Comparison of ENCODE assay signal across 22 cellular contexts in the genomic region with DNA sequence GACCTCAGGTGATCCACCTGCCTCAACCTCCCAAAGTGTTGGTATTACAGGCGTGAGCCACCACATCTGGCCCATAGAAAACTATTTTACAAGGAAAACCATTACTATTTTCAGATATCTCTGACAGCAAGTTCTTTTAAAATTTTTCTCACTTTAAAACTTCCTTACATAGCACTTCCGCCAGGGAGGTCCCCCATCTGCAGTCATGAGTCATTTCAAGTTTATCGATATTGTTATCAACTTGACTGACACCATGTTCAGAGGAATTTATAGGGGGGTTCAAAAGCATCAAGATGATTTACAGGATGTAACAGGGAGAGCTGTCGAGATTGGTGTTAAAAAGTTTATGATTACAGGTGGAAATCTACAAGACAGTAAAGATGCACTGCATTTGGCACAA.
DNase-seq lines count a peak whose midpoint lies in the region; ATAC-seq and TF ChIP-seq lines count a peak whose summit lies in the region.
"Had no signal": no experiment of that assay in that cellular context is flagged by ENCODE, and none has a peak within 500 bp of the region (broad histone marks: within the 10 kb centered on the region; RNA-seq: fewer than 3 reads in every experiment).

No MANE protein-coding gene starts in this region.

- H3K27me3 Mint-ChIP-seq in activated CD4-positive, alpha-beta T cell treated with anti-CD3 and anti-CD28 coated beads for 36 hours = no peaks in the 10 kb centered on the region
- H3K27me3 Mint-ChIP-seq in activated CD4-positive, alpha-beta memory T cell treated with anti-CD3 and anti-CD28 coated beads, Interleukin-2, amount 10 ng/mL, durations not matched to agents 7 days and 5 days = no peaks in the 10 kb centered on the region
- no peaks in the 10 kb centered on the region for H3K27me3 Mint-ChIP-seq in naive thymus-derived CD4-positive, alpha-beta T cell
- no peaks in the 10 kb centered on the region for H3K27me3 Mint-ChIP-seq in glutamatergic neuron (ENCODE audit: unreplicated experiment)

- H3K4me1 ChIP-seq in naive thymus-derived CD4-positive, alpha-beta T cell (ENCODE audit: control insufficient read depth in 2 of 2, insufficient read depth in 2 of 2, low read length in 2 of 2) = peaks cover 39 to 40% of the 10 kb centered on the region in 2 donors
- H3K4me1 ChIP-seq: prostate gland had no signal

- CTCF ChIA-PET in activated CD4-positive, alpha-beta T cell treated with anti-CD3 and anti-CD28 coated beads for 36 hours (lab: Charles Lee) = no interaction called here
- CTCF ChIA-PET in activated CD4-positive, alpha-beta memory T cell treated with anti-CD3 and anti-CD28 coated beads, Interleukin-2, amount 10 ng/mL, durations not matched to agents 7 days and 5 days (lab: Charles Lee) = interaction anchor here (1.3 kb wide), 1 partner anchor 55 kb away, joined by 4 read pairs; no protein-coding TSS in a partner anchor
- CTCF ChIA-PET in naive thymus-derived CD4-positive, alpha-beta T cell (lab: Charles Lee) = no interaction called here

- H3K4me1 Mint-ChIP-seq in activated CD4-positive, alpha-beta T cell treated with anti-CD3 and anti-CD28 coated beads for 36 hours = peaks cover 64% of the 10 kb centered on the region
- peaks cover 66% of the 10 kb centered on the region for H3K4me1 Mint-ChIP-seq in activated CD4-positive, alpha-beta memory T cell treated with anti-CD3 and anti-CD28 coated beads, Interleukin-2, amount 10 ng/mL, durations not matched to agents 7 days and 5 days
- H3K4me1 Mint-ChIP-seq in naive thymus-derived CD4-positive, alpha-beta T cell = peaks cover 43 to 89% (median 73%) of the 10 kb centered on the region in 7 donors
- peaks cover 7% of the 10 kb centered on the region for H3K4me1 Mint-ChIP-seq in glutamatergic neuron (ENCODE audit: low read depth, unreplicated experiment)

- H3K36me3 ChIP-seq in naive thymus-derived CD4-positive, alpha-beta T cell (ENCODE audit: control insufficient read depth in 2 of 3, insufficient read depth in 3 of 3, low read length in 3 of 3) = no peaks in the 10 kb centered on the region
- H3K36me3 ChIP-seq: prostate gland, thoracic aorta had no signal

- H3K9me3 Mint-ChIP-seq in activated CD4-positive, alpha-beta T cell treated with anti-CD3 and anti-CD28 coated beads for 36 hours (ENCODE audit: low read depth) = no peaks in the 10 kb centered on the region
- no peaks in the 10 kb centered on the region for H3K9me3 Mint-ChIP-seq in activated CD4-positive, alpha-beta memory T cell treated with anti-CD3 and anti-CD28 coated beads, Interleukin-2, amount 10 ng/mL, durations not matched to agents 7 days and 5 days
- no peaks in the 10 kb centered on the region for H3K9me3 Mint-ChIP-seq in naive thymus-derived CD4-positive, alpha-beta T cell
- H3K9me3 Mint-ChIP-seq in glutamatergic neuron (ENCODE audit: unreplicated experiment) = peaks cover 3% of the 10 kb centered on the region
- H3K9me3 Mint-ChIP-seq: nephron progenitor cell had no signal

- no peak for TF ChIP-seq CTCF in glutamatergic neuron (IDR thresholded peaks at IDR 0.05; ENCODE audit: partially characterized antibody, unreplicated experiment)

- intact Hi-C loops in activated CD4-positive, alpha-beta T cell treated with anti-CD3 and anti-CD28 coated beads for 36 hours (cut with DNase I, micrococcal nuclease) = no loop called here
- intact Hi-C loops in naive thymus-derived CD4-positive, alpha-beta T cell (cut with micrococcal nuclease) = no loop called here

- no peak for ATAC-seq in activated CD4-positive, alpha-beta T cell treated with anti-CD3 and anti-CD28 coated beads for 36 hours
- peak; percentile 40 for ATAC-seq in GM21529 (IDR thresholded peaks at IDR 0.05; ENCODE audit: unreplicated experiment)
- ATAC-seq in naive thymus-derived CD4-positive, alpha-beta T cell = no peak
- ATAC-seq: PC-3 had no signal

- peaks cover 14% of the 10 kb centered on the region for H3K36me3 Mint-ChIP-seq in activated CD4-positive, alpha-beta T cell treated with anti-CD3 and anti-CD28 coated beads for 36 hours (ENCODE audit: low read depth)
- peaks cover 5% of the 10 kb centered on the region for H3K36me3 Mint-ChIP-seq in activated CD4-positive, alpha-beta memory T cell treated with anti-CD3 and anti-CD28 coated beads, Interleukin-2, amount 10 ng/mL, durations not matched to agents 7 days and 5 days (ENCODE audit: low read depth)
- H3K36me3 Mint-ChIP-seq in naive thymus-derived CD4-positive, alpha-beta T cell = peaks cover 0 to 11% (median 0%) of the 10 kb centered on the region in 5 donors
- no peaks in the 10 kb centered on the region for H3K36me3 Mint-ChIP-seq in glutamatergic neuron (ENCODE audit: unreplicated experiment)

- no peak overlapping the region for H3K4me3 ChIP-seq in naive thymus-derived CD4-positive, alpha-beta T cell (ENCODE audit: low read length)
- H3K4me3 ChIP-seq: BLaER1, lung, prostate gland, skin epidermis, thoracic aorta had no signal

- H3K27ac Mint-ChIP-seq in activated CD4-positive, alpha-beta T cell treated with anti-CD3 and anti-CD28 coated beads for 36 hours = peak overlapping the region; percentile 80
- H3K27ac Mint-ChIP-seq in activated CD4-positive, alpha-beta memory T cell treated with anti-CD3 and anti-CD28 coated beads, Interleukin-2, amount 10 ng/mL, durations not matched to agents 7 days and 5 days = peak overlapping the region; percentile 74
- peak overlapping the region; percentile 11 to 96 (median 76) for H3K27ac Mint-ChIP-seq in naive thymus-derived CD4-positive, alpha-beta T cell
- H3K27ac Mint-ChIP-seq in glutamatergic neuron (ENCODE audit: unreplicated experiment) = no peak overlapping the region

- H3K4me3 Mint-ChIP-seq in activated CD4-positive, alpha-beta T cell treated with anti-CD3 and anti-CD28 coated beads for 36 hours = no peak overlapping the region
- no peak overlapping the region for H3K4me3 Mint-ChIP-seq in activated CD4-positive, alpha-beta memory T cell treated with anti-CD3 and anti-CD28 coated beads, Interleukin-2, amount 10 ng/mL, durations not matched to agents 7 days and 5 days
- peak overlapping the region in 2 of 10 donors; percentile 47 to 57 for H3K4me3 Mint-ChIP-seq in naive thymus-derived CD4-positive, alpha-beta T cell
- no peak overlapping the region for H3K4me3 Mint-ChIP-seq in glutamatergic neuron (ENCODE audit: unreplicated experiment)
- H3K4me3 Mint-ChIP-seq: nephron progenitor cell had no signal

- no peaks in the 10 kb centered on the region for H3K27me3 ChIP-seq in naive thymus-derived CD4-positive, alpha-beta T cell (ENCODE audit: control insufficient read depth in 2 of 2, insufficient read depth in 2 of 2, low read length in 2 of 2)
- H3K27me3 ChIP-seq: BLaER1 had no signal

- POLR2A ChIA-PET in activated CD4-positive, alpha-beta T cell treated with anti-CD3 and anti-CD28 coated beads for 36 hours (lab: Charles Lee) = no interaction called here
- POLR2A ChIA-PET in activated CD4-positive, alpha-beta memory T cell treated with anti-CD3 and anti-CD28 coated beads, Interleukin-2, amount 10 ng/mL, durations not matched to agents 7 days and 5 days (lab: Charles Lee) = interaction anchor here (1.5 kb wide), 1 partner anchor 14 kb away, joined by 3 read pairs; no protein-coding TSS in a partner anchor
- POLR2A ChIA-PET in naive thymus-derived CD4-positive, alpha-beta T cell (lab: Charles Lee) = no interaction called here

- DNase-seq in activated CD4-positive, alpha-beta T cell treated with anti-CD3 and anti-CD28 coated beads for 36 hours = no peak
- no peak for DNase-seq in activated CD4-positive, alpha-beta T cell treated with anti-CD3 and anti-CD28 coated beads, Interleukin-2, amount 50 U/mL, for 48 hours
- no peak for DNase-seq in activated CD4-positive, alpha-beta memory T cell treated with anti-CD3 and anti-CD28 coated beads, Interleukin-2, amount 10 ng/mL, durations not matched to agents 7 days and 5 days
- DNase-seq in naive thymus-derived CD4-positive, alpha-beta T cell = no peak
- DNase-seq in glutamatergic neuron (no peak), ureter (ENCODE audit: low spot score) (no peak), CD1c-positive myeloid dendritic cell (ENCODE audit: extremely low spot score) (no peak)
- DNase-seq: central memory CD4-positive, alpha-beta T cell; effector CD8-positive, alpha-beta T cell; NCI-H1048; NCI-H2081; NCI-H69; nephron progenitor cell; PC-3; stimulated activated CD4-positive, alpha-beta T cell treated with anti-CD3 and anti-CD28 coated beads, Interleukin-4, amount 100 ng/mL, for 1 hour had no signal

- no peak overlapping the region for H3K27ac ChIP-seq in naive thymus-derived CD4-positive, alpha-beta T cell (ENCODE audit: low read depth, low read length)
- H3K27ac ChIP-seq: 22Rv1, BLaER1, prostate gland, skin epidermis, thoracic aorta had no signal

- H3K9me3 ChIP-seq in naive thymus-derived CD4-positive, alpha-beta T cell (ENCODE audit: control insufficient read depth in 2 of 3, low read length in 3 of 3) = no peaks in the 10 kb centered on the region
- H3K9me3 ChIP-seq: BLaER1, prostate gland, thoracic aorta had no signal
